Comparison of ENCODE assay signal across 8 cellular contexts in genomic region chr17:74780443-74781238, GRCh38. TPM values are rescaled to one million over a fixed set of nuclear protein-coding genes. Genes with fewer than 3 reads are reported as not detected.
DNase-seq lines count a peak whose midpoint lies in the region; ATAC-seq lines count a peak whose summit lies in the region.

No MANE protein-coding gene starts in this region.

- no peaks in the 10 kb centered on the region for H3K9me3 Mint-ChIP-seq in activated T-helper 2 cell treated with anti-CD3 and anti-CD28 coated beads, Interferon-gamma antibody, Interleukin-2, Interleukin-4, amounts not matched to agents 10 μg/mL and 5 μg/mL and 100 μg/mL, durations not matched to agents 14 hours and 24 hours and 36 hours

- DNase-seq in DMS53 (lab: John Stamatoyannopoulos, UW): peak; percentile 40
- DNase-seq in DMS53 treated with DMSO at 0.1 percent for 48 hours (lab: John Stamatoyannopoulos, UW; ENCODE audit: unreplicated experiment): no peak
- DNase-seq in MG63: peak; percentile 61
- no peak for DNase-seq in activated T-helper 2 cell treated with anti-CD3 and anti-CD28 coated beads, Interferon-gamma antibody, Interleukin-2, Interleukin-4, amounts not matched to agents 10 μg/mL and 5 μg/mL and 100 μg/mL, durations not matched to agents 14 hours and 24 hours and 36 hours (ENCODE audit: low spot score)
- DNase-seq in lung microvascular endothelial cell (ENCODE audit: low read depth in 2 of 2): peak; percentile 35 to 62
- no peak for DNase-seq in NCI-H2196 (lab: John Stamatoyannopoulos, UW; ENCODE audit: unreplicated experiment)

- intact Hi-C loops in activated T-helper 2 cell treated with anti-CD3 and anti-CD28 coated beads, Interferon-gamma antibody, Interleukin-2, Interleukin-4, amounts not matched to agents 10 μg/mL and 5 μg/mL and 100 μg/mL, durations not matched to agents 14 hours and 24 hours and 36 hours (cut with micrococcal nuclease): loop anchor here (10.0 kb wide), 1 partner anchor 204 kb away; the partner anchor contains the start of gene CDR2L

- H3K36me3 Mint-ChIP-seq in activated T-helper 2 cell treated with anti-CD3 and anti-CD28 coated beads, Interferon-gamma antibody, Interleukin-2, Interleukin-4, amounts not matched to agents 10 μg/mL and 5 μg/mL and 100 μg/mL, durations not matched to agents 14 hours and 24 hours and 36 hours (ENCODE audit: low read depth): peaks cover 29% of the 10 kb centered on the region

- H3K4me3 Mint-ChIP-seq in activated T-helper 2 cell treated with anti-CD3 and anti-CD28 coated beads, Interferon-gamma antibody, Interleukin-2, Interleukin-4, amounts not matched to agents 10 μg/mL and 5 μg/mL and 100 μg/mL, durations not matched to agents 14 hours and 24 hours and 36 hours (ENCODE audit: low read depth): peak overlapping the region; percentile 40

- H3K4me1 Mint-ChIP-seq in activated T-helper 2 cell treated with anti-CD3 and anti-CD28 coated beads, Interferon-gamma antibody, Interleukin-2, Interleukin-4, amounts not matched to agents 10 μg/mL and 5 μg/mL and 100 μg/mL, durations not matched to agents 14 hours and 24 hours and 36 hours (ENCODE audit: low read depth): peaks cover 65% of the 10 kb centered on the region

- no peak overlapping the region for H3K4me3 ChIP-seq in MG63

- H3K9me3 ChIP-seq in MG63: no peaks in the 10 kb centered on the region

- H3K27ac Mint-ChIP-seq in activated T-helper 2 cell treated with anti-CD3 and anti-CD28 coated beads, Interferon-gamma antibody, Interleukin-2, Interleukin-4, amounts not matched to agents 10 μg/mL and 5 μg/mL and 100 μg/mL, durations not matched to agents 14 hours and 24 hours and 36 hours: peak overlapping the region; percentile 98

- no peaks in the 10 kb centered on the region for H3K27me3 Mint-ChIP-seq in activated T-helper 2 cell treated with anti-CD3 and anti-CD28 coated beads, Interferon-gamma antibody, Interleukin-2, Interleukin-4, amounts not matched to agents 10 μg/mL and 5 μg/mL and 100 μg/mL, durations not matched to agents 14 hours and 24 hours and 36 hours (ENCODE audit: low read depth)

- H3K36me3 ChIP-seq in MG63: peaks cover 12% of the 10 kb centered on the region

- ATAC-seq in HG02840 (IDR thresholded peaks at IDR 0.05; ENCODE audit: low FRiP score, unreplicated experiment): no peak
- ATAC-seq in HG03439 (IDR thresholded peaks at IDR 0.05; ENCODE audit: unreplicated experiment): no peak

- no peaks in the 10 kb centered on the region for H3K27me3 ChIP-seq in MG63

RNA-seq across cellular contexts. Expression of gene NAT9, which starts 4.5 kb away (rescaled TPM):
- 46.8 and 51.6 TPM in 2 replicates for total RNA-seq in MG63 (2014; rRNA removed; shearing (Covaris generic); ENCODE audit: low replicate concordance)
- total RNA-seq in activated T-helper 2 cell treated with anti-CD3 and anti-CD28 coated beads, Interferon-gamma antibody, Interleukin-2, Interleukin-4, amounts not matched to agents 10 μg/mL and 5 μg/mL and 100 μg/mL, durations not matched to agents 14 hours and 24 hours and 36 hours: 55.3 TPM in 2 replicates
- total RNA-seq in lung microvascular endothelial cell: 15.5 and 20.0 TPM in 2 replicates

RNA-seq across cellular contexts. Expression of gene NHERF1, which starts 32.2 kb away (rescaled TPM):
- total RNA-seq in MG63 (2014; rRNA removed; shearing (Covaris generic); ENCODE audit: low replicate concordance): 110 and 150 TPM in 2 replicates
- 129 and 133 TPM in 2 replicates for total RNA-seq in activated T-helper 2 cell treated with anti-CD3 and anti-CD28 coated beads, Interferon-gamma antibody, Interleukin-2, Interleukin-4, amounts not matched to agents 10 μg/mL and 5 μg/mL and 100 μg/mL, durations not matched to agents 14 hours and 24 hours and 36 hours
- 4.4 and 4.6 TPM in 2 replicates for total RNA-seq in lung microvascular endothelial cell

RNA-seq across cellular contexts. Expression of gene RAB37, which starts 43.6 kb away (rescaled TPM):
- total RNA-seq in MG63 (2014; rRNA removed; shearing (Covaris generic); ENCODE audit: low replicate concordance): not detected in 2 replicates
- total RNA-seq in activated T-helper 2 cell treated with anti-CD3 and anti-CD28 coated beads, Interferon-gamma antibody, Interleukin-2, Interleukin-4, amounts not matched to agents 10 μg/mL and 5 μg/mL and 100 μg/mL, durations not matched to agents 14 hours and 24 hours and 36 hours: 9.7 and 12.1 TPM in 2 replicates
- total RNA-seq in lung microvascular endothelial cell: 0.20 and 0.22 TPM in 2 replicates

Comparison
In these comparisons a context has a peak if more than half of its experiments do, and no peak if none do; other contexts are left out.
1. DNase-seq: peak in DMS53 (single experiment), MG63 (single experiment) and lung microvascular endothelial cell (2 of 2); none in DMS53 treated with DMSO at 0.1 percent for 48 hours (single experiment), activated T-helper 2 cell treated with anti-CD3 and anti-CD28 coated beads, Interferon-gamma antibody, Interleukin-2, Interleukin-4, amounts not matched to agents 10 μg/mL and 5 μg/mL and 100 μg/mL, durations not matched to agents 14 hours and 24 hours and 36 hours (single experiment) and NCI-H2196 (single experiment).
2. RNA of gene NHERF1, which starts 32.2 kb away (total RNA-seq): 110 to 150 TPM in MG63 and 129 to 133 TPM in activated T-helper 2 cell treated with anti-CD3 and anti-CD28 coated beads, Interferon-gamma antibody, Interleukin-2, Interleukin-4, amounts not matched to agents 10 μg/mL and 5 μg/mL and 100 μg/mL, durations not matched to agents 14 hours and 24 hours and 36 hours; 4.4 to 4.6 TPM in lung microvascular endothelial cell; every median in the first group is over 10 times any median in the second.